In genomic region chr3:185786956-185787877, GRCh38 we compare ENCODE assay signal across 2 cellular contexts.
A peak's percentile ranks its signal among the peaks of the same experiment; 100 is the strongest.
TF ChIP-seq lines count a peak whose summit lies in the region.

No MANE protein-coding gene starts in this region.

TF ChIP-seq in HCT116, 20 proteins besides CTCF, POLR2A, EP300 and RAD21 (continued from another document):
- no peak for TF ChIP-seq REST (IDR thresholded peaks at IDR 0.05; ENCODE audit: low read depth)
- TF ChIP-seq YY1 (IDR thresholded peaks at IDR 0.05; ENCODE audit: extremely low read depth, insufficient replicate concordance, low read depth, low read length), result no peak
- no peak for TF ChIP-seq ELF1 (IDR thresholded peaks at IDR 0.05; ENCODE audit: borderline replicate concordance, low read depth)
- no peak for TF ChIP-seq CBX3 (IDR thresholded peaks at IDR 0.05; ENCODE audit: low read depth)
- TF ChIP-seq ZFX (IDR thresholded peaks at IDR 0.05), result no peak
- no peak for TF ChIP-seq MAX (IDR thresholded peaks at IDR 0.05)
- no peak for TF ChIP-seq JUND (IDR thresholded peaks at IDR 0.05)
- TF ChIP-seq EZH2phosphoT487 (IDR thresholded peaks at IDR 0.05; ENCODE audit: borderline replicate concordance), result no peak
TF ChIP-seq in HCT116: peak in this region for 0.

TF ChIP-seq in WTC11, 78 proteins besides CTCF, POLR2A, EP300 and RAD21 (continued from another document):
- TF ChIP-seq ARID4B (CRISPR knock-in tag; IDR thresholded peaks at IDR 0.05; ENCODE audit: borderline replicate concordance), result 0 out of 2 replicates have a peak, but pooled peaks have one; percentile 30
TF ChIP-seq in WTC11: peak in this region for 2.
